Comparison of ENCODE assay signal across 22 cellular contexts in the genomic region with DNA sequence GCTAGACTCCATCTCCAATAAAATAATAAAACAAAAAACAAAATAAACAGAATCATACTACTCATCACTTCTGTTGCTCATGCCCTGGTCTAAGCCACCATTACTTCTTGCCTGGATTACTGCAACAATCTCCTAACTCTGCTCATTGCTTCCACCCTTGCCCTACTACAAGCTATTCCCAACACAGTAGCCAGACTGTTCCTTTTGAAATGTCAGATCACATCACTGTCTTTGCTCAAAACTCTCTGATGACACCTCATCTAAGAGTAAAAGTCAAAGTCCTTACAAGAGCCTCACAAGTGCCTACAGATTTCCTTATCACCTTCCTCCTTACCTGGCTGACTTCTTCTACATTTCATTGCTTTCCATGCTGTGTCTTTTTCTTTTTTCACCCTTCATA. TPM values are rescaled to one million over a fixed set of nuclear protein-coding genes. Genes with fewer than 3 reads are reported as not detected.
DNase-seq lines count a peak whose midpoint lies in the region; ATAC-seq, FAIRE-seq and TF ChIP-seq lines count a peak whose summit lies in the region.
"Had no signal": no experiment of that assay in that cellular context is flagged by ENCODE, and none has a peak within 500 bp of the region (broad histone marks: within the 10 kb centered on the region; RNA-seq: fewer than 3 reads in every experiment).

No MANE protein-coding gene starts in this region.

- POLR2A ChIA-PET in activated CD4-positive, alpha-beta T cell treated with anti-CD3 and anti-CD28 coated beads for 36 hours (lab: Charles Lee), result no interaction called here

- H3K9ac ChIP-seq in adipocyte (ENCODE audit: low read length), result peak overlapping the region; percentile 32

- TF ChIP-seq POLR2A in GM12892 (IDR thresholded peaks at IDR 0.05; ENCODE audit: low read depth, low read length), result no peak

- no peaks in the 10 kb centered on the region for H3K27me3 Mint-ChIP-seq in activated CD4-positive, alpha-beta T cell treated with anti-CD3 and anti-CD28 coated beads for 36 hours
- H3K27me3 Mint-ChIP-seq: CD4-positive, CD25-positive, alpha-beta regulatory T cell had no signal

- no peak for DNase-seq in left ventricle myocardium superior
- no peak for DNase-seq in Right ventricle myocardium inferior (ENCODE audit: missing footprints)
- DNase-seq in GM12892 (ENCODE audit: insufficient read length), result no peak
- no peak for DNase-seq in adipocyte (ENCODE audit: low read depth)
- peak; percentile 29 for DNase-seq in small intestine
- no peak for DNase-seq in activated CD4-positive, alpha-beta T cell treated with anti-CD3 and anti-CD28 coated beads for 36 hours
- DNase-seq: ACHN; BE2C; C1 segment of cervical spinal cord; Caco-2; CD4-positive, CD25-positive, alpha-beta regulatory T cell; GOT3; H7; HFFc6 had no signal

- H3K4me1 Mint-ChIP-seq in activated CD4-positive, alpha-beta T cell treated with anti-CD3 and anti-CD28 coated beads for 36 hours, result peaks cover 43% of the 10 kb centered on the region

- peaks cover under 1% of the 10 kb centered on the region for H3K9me3 Mint-ChIP-seq in activated CD4-positive, alpha-beta T cell treated with anti-CD3 and anti-CD28 coated beads for 36 hours (ENCODE audit: low read depth)

- H3K9me3 ChIP-seq in adipocyte (ENCODE audit: control insufficient read depth, low read length) (no peaks in the 10 kb centered on the region), small intestine (ENCODE audit: control insufficient read depth, low read depth) (no peaks in the 10 kb centered on the region)
- H3K9me3 ChIP-seq: BE2C, Caco-2 had no signal

- ATAC-seq in left ventricle myocardium superior, result peak; percentile 28
- ATAC-seq in Right ventricle myocardium inferior, result no peak
- ATAC-seq in GM21737 (IDR thresholded peaks at IDR 0.05; ENCODE audit: unreplicated experiment), result no peak
- no peak for ATAC-seq in activated CD4-positive, alpha-beta T cell treated with anti-CD3 and anti-CD28 coated beads for 36 hours
- ATAC-seq in HG03025 (IDR thresholded peaks at IDR 0.05; ENCODE audit: low FRiP score, unreplicated experiment), result no peak
- ATAC-seq: HCT116 had no signal

- intact Hi-C loops in left ventricle myocardium superior (cut with micrococcal nuclease) (no loop called here), Right ventricle myocardium inferior (cut with DNase I) (no loop called here)
- intact Hi-C loops in activated CD4-positive, alpha-beta T cell treated with anti-CD3 and anti-CD28 coated beads for 36 hours (cut with DNase I, micrococcal nuclease), result no loop called here

- peak overlapping the region; percentile 48 for H3K4me3 ChIP-seq in adipocyte (ENCODE audit: low read length)
- no peak overlapping the region for H3K4me3 ChIP-seq in small intestine (ENCODE audit: low read depth in 1 of 2, low read length in 2 of 2)

- FAIRE-seq in GM12892 (lab: Jason Lieb, UNC), result peak; percentile 42
- no peak for FAIRE-seq in small intestine (lab: Jason Lieb, UNC)
- FAIRE-seq: A204.1, D721Med, G401.6, GM12891, GM18507 had no signal

- H3K36me3 Mint-ChIP-seq in activated CD4-positive, alpha-beta T cell treated with anti-CD3 and anti-CD28 coated beads for 36 hours (ENCODE audit: low read depth), result peaks cover 18% of the 10 kb centered on the region

- CTCF ChIA-PET in activated CD4-positive, alpha-beta T cell treated with anti-CD3 and anti-CD28 coated beads for 36 hours (lab: Charles Lee), result interaction anchor here (0.7 kb wide), 1 partner anchor 32 kb away, joined by 3 read pairs; no protein-coding TSS in a partner anchor

- H3K4me3 Mint-ChIP-seq in activated CD4-positive, alpha-beta T cell treated with anti-CD3 and anti-CD28 coated beads for 36 hours, result no peak overlapping the region
- H3K4me3 Mint-ChIP-seq: HFFc6 had no signal

- H3K4me1 ChIP-seq in adipocyte (ENCODE audit: control insufficient read depth, insufficient read depth, low read length) (peaks cover 48% of the 10 kb centered on the region), small intestine (ENCODE audit: control insufficient read depth in 2 of 2, insufficient read depth in 1 of 2, low read depth in 1 of 2, low read length in 1 of 2) (peaks cover 0 to 2% of the 10 kb centered on the region in 2 donors)
- H3K4me1 ChIP-seq: Caco-2 had no signal

- H3K27ac ChIP-seq in small intestine (ENCODE audit: low read depth in 1 of 2, low read length in 1 of 2), result peak overlapping the region in 1 of 2 donors; percentile 3

- H3K36me3 ChIP-seq in adipocyte (ENCODE audit: control insufficient read depth, insufficient read depth, low read length, severe bottlenecking) (no peaks in the 10 kb centered on the region), small intestine (ENCODE audit: control insufficient read depth in 2 of 2, insufficient read depth in 2 of 2, low read length in 2 of 2) (no peaks in the 10 kb centered on the region)
- H3K36me3 ChIP-seq: BE2C had no signal

- no peaks in the 10 kb centered on the region for H3K27me3 ChIP-seq in adipocyte (replicated peaks; ENCODE audit: control insufficient read depth, insufficient read depth, low read length)
- no peaks in the 10 kb centered on the region for H3K27me3 ChIP-seq in small intestine (ENCODE audit: control insufficient read depth in 2 of 2, insufficient read depth in 2 of 2, low read length in 2 of 2)
- H3K27me3 ChIP-seq: BE2C had no signal

- H3K27ac Mint-ChIP-seq in activated CD4-positive, alpha-beta T cell treated with anti-CD3 and anti-CD28 coated beads for 36 hours, result no peak overlapping the region
- H3K27ac Mint-ChIP-seq: HFFc6 had no signal

RNA-seq across cellular contexts. Expression of gene FBXO33, which starts 10.0 kb away (rescaled TPM):
- total RNA-seq in left ventricle myocardium superior, result 4.4 TPM
- 4.0 TPM for total RNA-seq in Right ventricle myocardium inferior
- polyA plus RNA-seq in GM12892 (2012; ENCODE audit: missing spikeins), result 14.6 TPM
- 1 to 10 TPM; 3.8 to 5.0 (median 4.2) TPM for polyA plus RNA-seq in small intestine
- total RNA-seq in activated CD4-positive, alpha-beta T cell treated with anti-CD3 and anti-CD28 coated beads for 36 hours, result 10 to 100 TPM; 12.5 to 14.0 TPM
